Comparison of ENCODE assay signal across 1 cellular context in the genomic region with DNA sequence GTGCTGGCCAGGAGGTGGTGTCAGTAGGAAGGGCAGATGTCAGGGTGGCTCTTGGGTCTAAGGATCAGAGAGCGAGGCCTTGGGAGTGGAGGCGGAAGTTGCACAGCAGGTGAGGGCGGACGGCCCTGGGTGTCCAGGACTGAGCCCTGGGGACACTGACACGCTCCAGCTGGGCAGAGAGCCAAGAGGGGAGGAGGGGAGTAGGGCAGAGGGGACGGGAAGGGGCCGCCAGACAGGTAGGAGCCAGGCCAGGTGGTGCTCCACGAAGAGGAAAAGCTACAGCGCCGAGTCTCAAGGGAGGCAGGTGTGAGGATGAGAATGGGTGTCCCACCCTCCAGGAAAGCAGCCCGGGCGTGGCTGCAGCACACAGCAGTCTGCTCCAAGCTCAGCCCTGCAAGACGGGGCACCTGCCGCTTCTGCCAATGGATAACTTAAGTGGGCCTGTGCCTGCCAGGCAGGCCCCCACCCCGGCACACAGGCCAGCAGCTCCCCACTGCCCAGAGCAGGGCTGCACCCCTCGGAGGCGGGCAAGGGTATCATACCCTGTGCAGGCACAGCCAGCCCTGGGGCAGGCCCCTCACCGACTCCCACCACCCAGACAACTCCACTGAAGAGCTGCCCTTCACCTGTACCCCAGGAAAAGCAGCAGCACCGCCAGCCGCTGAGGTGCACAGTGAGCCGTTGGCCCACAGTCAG.
A peak's percentile ranks its signal among the peaks of the same experiment; 100 is the strongest.
TF ChIP-seq lines count a peak whose summit lies in the region.

No MANE protein-coding gene starts in this region.

TF ChIP-seq in HepG2, 621 proteins besides CTCF, POLR2A, EP300 and RAD21 (continued from another document and continues in another):
- TF ChIP-seq, protein P1, sequence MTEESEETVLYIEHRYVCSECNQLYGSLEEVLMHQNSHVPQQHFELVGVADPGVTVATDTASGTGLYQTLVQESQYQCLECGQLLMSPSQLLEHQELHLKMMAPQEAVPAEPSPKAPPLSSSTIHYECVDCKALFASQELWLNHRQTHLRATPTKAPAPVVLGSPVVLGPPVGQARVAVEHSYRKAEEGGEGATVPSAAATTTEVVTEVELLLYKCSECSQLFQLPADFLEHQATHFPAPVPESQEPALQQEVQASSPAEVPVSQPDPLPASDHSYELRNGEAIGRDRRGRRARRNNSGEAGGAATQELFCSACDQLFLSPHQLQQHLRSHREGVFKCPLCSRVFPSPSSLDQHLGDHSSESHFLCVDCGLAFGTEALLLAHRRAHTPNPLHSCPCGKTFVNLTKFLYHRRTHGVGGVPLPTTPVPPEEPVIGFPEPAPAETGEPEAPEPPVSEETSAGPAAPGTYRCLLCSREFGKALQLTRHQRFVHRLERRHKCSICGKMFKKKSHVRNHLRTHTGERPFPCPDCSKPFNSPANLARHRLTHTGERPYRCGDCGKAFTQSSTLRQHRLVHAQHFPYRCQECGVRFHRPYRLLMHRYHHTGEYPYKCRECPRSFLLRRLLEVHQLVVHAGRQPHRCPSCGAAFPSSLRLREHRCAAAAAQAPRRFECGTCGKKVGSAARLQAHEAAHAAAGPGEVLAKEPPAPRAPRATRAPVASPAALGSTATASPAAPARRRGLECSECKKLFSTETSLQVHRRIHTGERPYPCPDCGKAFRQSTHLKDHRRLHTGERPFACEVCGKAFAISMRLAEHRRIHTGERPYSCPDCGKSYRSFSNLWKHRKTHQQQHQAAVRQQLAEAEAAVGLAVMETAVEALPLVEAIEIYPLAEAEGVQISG (CRISPR knock-in tag; IDR thresholded peaks at IDR 0.05): peak; percentile 13; the same call in 1 of the 2 replicates
- TF ChIP-seq ZSCAN25 (CRISPR knock-in tag; IDR thresholded peaks at IDR 0.05): 0 out of 2 replicates have a peak, but pooled peaks have one; percentile 20
- no peak for TF ChIP-seq ZNF101 (CRISPR knock-in tag; IDR thresholded peaks at IDR 0.05; ENCODE audit: borderline replicate concordance, low read depth)
- peak; percentile 54; the same call in 1 of the 2 replicates for TF ChIP-seq AKAP8 (CRISPR knock-in tag; IDR thresholded peaks at IDR 0.05)
- TF ChIP-seq MED1 (CRISPR knock-in tag; IDR thresholded peaks at IDR 0.05): peak; percentile 17; the same call in 1 of the 2 replicates
- TF ChIP-seq SP140L (CRISPR knock-in tag; IDR thresholded peaks at IDR 0.05; ENCODE audit: borderline replicate concordance): no peak
- TF ChIP-seq ZEB1 (IDR thresholded peaks at IDR 0.05; ENCODE audit: insufficient replicate concordance, low read depth): peak; percentile 59
- TF ChIP-seq PPARG (CRISPR knock-in tag; conservative IDR thresholded peaks at IDR 0.05): peak; percentile 68; the same call in 1 of the 2 replicates
- peak; percentile 95 for TF ChIP-seq ZNF263 (CRISPR knock-in tag; IDR thresholded peaks at IDR 0.05)
- no peak; the same call in 1 of the 2 replicates for TF ChIP-seq GABPB1 (CRISPR knock-in tag; IDR thresholded peaks at IDR 0.05)
- TF ChIP-seq, protein P2, sequence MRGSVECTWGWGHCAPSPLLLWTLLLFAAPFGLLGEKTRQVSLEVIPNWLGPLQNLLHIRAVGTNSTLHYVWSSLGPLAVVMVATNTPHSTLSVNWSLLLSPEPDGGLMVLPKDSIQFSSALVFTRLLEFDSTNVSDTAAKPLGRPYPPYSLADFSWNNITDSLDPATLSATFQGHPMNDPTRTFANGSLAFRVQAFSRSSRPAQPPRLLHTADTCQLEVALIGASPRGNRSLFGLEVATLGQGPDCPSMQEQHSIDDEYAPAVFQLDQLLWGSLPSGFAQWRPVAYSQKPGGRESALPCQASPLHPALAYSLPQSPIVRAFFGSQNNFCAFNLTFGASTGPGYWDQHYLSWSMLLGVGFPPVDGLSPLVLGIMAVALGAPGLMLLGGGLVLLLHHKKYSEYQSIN (CRISPR knock-in tag; IDR thresholded peaks at IDR 0.05; ENCODE audit: borderline replicate concordance): no peak
- TF ChIP-seq KLF13 (CRISPR knock-in tag; IDR thresholded peaks at IDR 0.05): no peak
- TF ChIP-seq ZNF768 (CRISPR knock-in tag; IDR thresholded peaks at IDR 0.05): peak; percentile 99
- TF ChIP-seq ZNF652 (CRISPR knock-in tag; IDR thresholded peaks at IDR 0.05; ENCODE audit: borderline replicate concordance, low read depth): no peak
- no peak for TF ChIP-seq CHD4 (IDR thresholded peaks at IDR 0.05; ENCODE audit: borderline replicate concordance, low read length)
- TF ChIP-seq ZFX (CRISPR knock-in tag; IDR thresholded peaks at IDR 0.05; ENCODE audit: low read depth): peak; percentile 18; the same call in 1 of the 2 replicates
- TF ChIP-seq RXRA (CRISPR knock-in tag; IDR thresholded peaks at IDR 0.05): peak; percentile 26; the same call in 1 of the 2 replicates
- TF ChIP-seq PHF21A (CRISPR knock-in tag; IDR thresholded peaks at IDR 0.05): 0 out of 2 replicates have a peak, but pooled peaks have one; percentile 15
- TF ChIP-seq CHCHD3 (CRISPR knock-in tag; IDR thresholded peaks at IDR 0.05): no peak
- no peak for TF ChIP-seq ZNF569 (CRISPR knock-in tag; IDR thresholded peaks at IDR 0.05; ENCODE audit: borderline replicate concordance)
- TF ChIP-seq, protein P3, sequence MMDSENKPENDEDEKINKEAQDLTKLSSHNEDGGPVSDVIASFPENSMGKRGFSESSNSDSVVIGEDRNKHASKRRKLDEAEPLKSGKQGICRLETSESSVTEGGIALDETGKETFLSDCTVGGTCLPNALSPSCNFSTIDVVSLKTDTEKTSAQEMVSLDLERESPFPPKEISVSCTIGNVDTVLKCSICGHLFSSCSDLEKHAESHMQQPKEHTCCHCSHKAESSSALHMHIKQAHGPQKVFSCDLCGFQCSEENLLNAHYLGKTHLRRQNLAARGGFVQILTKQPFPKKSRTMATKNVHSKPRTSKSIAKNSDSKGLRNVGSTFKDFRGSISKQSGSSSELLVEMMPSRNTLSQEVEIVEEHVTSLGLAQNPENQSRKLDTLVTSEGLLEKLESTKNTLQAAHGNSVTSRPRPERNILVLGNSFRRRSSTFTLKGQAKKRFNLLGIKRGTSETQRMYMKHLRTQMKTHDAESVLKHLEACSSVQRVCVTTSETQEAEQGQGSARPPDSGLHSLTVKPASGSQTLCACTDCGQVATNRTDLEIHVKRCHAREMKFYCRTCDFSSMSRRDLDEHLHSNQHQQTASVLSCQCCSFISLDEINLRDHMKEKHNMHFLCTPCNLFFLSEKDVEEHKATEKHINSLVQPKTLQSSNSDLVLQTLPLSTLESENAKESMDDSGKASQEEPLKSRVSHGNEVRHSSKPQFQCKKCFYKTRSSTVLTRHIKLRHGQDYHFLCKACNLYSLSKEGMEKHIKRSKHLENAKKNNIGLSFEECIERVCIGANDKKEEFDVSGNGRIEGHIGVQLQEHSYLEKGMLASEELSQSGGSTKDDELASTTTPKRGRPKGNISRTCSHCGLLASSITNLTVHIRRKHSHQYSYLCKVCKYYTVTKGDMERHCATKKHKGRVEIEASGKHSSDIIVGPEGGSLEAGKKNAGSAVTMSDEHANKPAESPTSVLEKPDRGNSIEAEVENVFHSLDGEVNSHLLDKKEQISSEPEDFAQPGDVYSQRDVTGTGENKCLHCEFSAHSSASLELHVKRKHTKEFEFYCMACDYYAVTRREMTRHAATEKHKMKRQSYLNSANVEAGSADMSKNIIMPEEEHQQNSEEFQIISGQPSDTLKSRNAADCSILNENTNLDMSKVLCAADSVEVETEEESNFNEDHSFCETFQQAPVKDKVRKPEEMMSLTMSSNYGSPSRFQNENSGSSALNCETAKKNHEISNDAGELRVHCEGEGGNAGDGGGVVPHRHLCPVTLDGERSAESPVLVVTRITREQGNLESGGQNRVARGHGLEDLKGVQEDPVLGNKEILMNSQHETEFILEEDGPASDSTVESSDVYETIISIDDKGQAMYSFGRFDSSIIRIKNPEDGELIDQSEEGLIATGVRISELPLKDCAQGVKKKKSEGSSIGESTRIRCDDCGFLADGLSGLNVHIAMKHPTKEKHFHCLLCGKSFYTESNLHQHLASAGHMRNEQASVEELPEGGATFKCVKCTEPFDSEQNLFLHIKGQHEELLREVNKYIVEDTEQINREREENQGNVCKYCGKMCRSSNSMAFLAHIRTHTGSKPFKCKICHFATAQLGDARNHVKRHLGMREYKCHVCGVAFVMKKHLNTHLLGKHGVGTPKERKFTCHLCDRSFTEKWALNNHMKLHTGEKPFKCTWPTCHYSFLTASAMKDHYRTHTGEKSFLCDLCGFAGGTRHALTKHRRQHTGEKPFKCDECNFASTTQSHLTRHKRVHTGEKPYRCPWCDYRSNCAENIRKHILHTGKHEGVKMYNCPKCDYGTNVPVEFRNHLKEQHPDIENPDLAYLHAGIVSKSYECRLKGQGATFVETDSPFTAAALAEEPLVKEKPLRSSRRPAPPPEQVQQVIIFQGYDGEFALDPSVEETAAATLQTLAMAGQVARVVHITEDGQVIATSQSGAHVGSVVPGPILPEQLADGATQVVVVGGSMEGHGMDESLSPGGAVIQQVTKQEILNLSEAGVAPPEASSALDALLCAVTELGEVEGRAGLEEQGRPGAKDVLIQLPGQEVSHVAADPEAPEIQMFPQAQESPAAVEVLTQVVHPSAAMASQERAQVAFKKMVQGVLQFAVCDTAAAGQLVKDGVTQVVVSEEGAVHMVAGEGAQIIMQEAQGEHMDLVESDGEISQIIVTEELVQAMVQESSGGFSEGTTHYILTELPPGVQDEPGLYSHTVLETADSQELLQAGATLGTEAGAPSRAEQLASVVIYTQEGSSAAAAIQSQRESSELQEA (CRISPR knock-in tag; IDR thresholded peaks at IDR 0.05; ENCODE audit: not compliant biosample characterization): no peak
- TF ChIP-seq SAFB2 (CRISPR knock-in tag; IDR thresholded peaks at IDR 0.05; ENCODE audit: borderline replicate concordance, low read depth): no peak
- TF ChIP-seq, protein P4, sequence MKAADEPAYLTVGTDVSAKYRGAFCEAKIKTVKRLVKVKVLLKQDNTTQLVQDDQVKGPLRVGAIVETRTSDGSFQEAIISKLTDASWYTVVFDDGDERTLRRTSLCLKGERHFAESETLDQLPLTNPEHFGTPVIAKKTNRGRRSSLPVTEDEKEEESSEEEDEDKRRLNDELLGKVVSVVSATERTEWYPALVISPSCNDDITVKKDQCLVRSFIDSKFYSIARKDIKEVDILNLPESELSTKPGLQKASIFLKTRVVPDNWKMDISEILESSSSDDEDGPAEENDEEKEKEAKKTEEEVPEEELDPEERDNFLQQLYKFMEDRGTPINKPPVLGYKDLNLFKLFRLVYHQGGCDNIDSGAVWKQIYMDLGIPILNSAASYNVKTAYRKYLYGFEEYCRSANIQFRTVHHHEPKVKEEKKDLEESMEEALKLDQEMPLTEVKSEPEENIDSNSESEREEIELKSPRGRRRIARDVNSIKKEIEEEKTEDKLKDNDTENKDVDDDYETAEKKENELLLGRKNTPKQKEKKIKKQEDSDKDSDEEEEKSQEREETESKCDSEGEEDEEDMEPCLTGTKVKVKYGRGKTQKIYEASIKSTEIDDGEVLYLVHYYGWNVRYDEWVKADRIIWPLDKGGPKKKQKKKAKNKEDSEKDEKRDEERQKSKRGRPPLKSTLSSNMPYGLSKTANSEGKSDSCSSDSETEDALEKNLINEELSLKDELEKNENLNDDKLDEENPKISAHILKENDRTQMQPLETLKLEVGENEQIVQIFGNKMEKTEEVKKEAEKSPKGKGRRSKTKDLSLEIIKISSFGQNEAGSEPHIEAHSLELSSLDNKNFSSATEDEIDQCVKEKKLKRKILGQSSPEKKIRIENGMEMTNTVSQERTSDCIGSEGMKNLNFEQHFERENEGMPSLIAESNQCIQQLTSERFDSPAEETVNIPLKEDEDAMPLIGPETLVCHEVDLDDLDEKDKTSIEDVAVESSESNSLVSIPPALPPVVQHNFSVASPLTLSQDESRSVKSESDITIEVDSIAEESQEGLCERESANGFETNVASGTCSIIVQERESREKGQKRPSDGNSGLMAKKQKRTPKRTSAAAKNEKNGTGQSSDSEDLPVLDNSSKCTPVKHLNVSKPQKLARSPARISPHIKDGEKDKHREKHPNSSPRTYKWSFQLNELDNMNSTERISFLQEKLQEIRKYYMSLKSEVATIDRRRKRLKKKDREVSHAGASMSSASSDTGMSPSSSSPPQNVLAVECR (CRISPR knock-in tag; IDR thresholded peaks at IDR 0.05; ENCODE audit: borderline replicate concordance): peak; percentile 34; the same call in 1 of the 2 replicates
- no peak for TF ChIP-seq CENPT (CRISPR knock-in tag; IDR thresholded peaks at IDR 0.05; ENCODE audit: low read depth)
- TF ChIP-seq SRY (CRISPR knock-in tag; IDR thresholded peaks at IDR 0.05): no peak
- TF ChIP-seq ZSCAN20 (CRISPR knock-in tag; IDR thresholded peaks at IDR 0.05; ENCODE audit: borderline replicate concordance): no peak
- no peak for TF ChIP-seq MEIS1 (CRISPR knock-in tag; IDR thresholded peaks at IDR 0.05; ENCODE audit: borderline replicate concordance)
- no peak for TF ChIP-seq SRSF9 (IDR thresholded peaks at IDR 0.05; ENCODE audit: borderline replicate concordance, insufficient read depth, low read depth, low read length, poor library complexity, severe bottlenecking)
- TF ChIP-seq ZNF484 (CRISPR knock-in tag; IDR thresholded peaks at IDR 0.05; ENCODE audit: borderline replicate concordance, low read depth): no peak
- TF ChIP-seq ZNF264 (CRISPR knock-in tag; IDR thresholded peaks at IDR 0.05): no peak
- TF ChIP-seq RBFOX2 (IDR thresholded peaks at IDR 0.05; ENCODE audit: low read depth, low read length): no peak; the same call in 1 of the 2 replicates
- TF ChIP-seq, protein P5, sequence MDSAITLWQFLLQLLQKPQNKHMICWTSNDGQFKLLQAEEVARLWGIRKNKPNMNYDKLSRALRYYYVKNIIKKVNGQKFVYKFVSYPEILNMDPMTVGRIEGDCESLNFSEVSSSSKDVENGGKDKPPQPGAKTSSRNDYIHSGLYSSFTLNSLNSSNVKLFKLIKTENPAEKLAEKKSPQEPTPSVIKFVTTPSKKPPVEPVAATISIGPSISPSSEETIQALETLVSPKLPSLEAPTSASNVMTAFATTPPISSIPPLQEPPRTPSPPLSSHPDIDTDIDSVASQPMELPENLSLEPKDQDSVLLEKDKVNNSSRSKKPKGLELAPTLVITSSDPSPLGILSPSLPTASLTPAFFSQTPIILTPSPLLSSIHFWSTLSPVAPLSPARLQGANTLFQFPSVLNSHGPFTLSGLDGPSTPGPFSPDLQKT (CRISPR knock-in tag; IDR thresholded peaks at IDR 0.05; ENCODE audit: borderline replicate concordance): no peak
- TF ChIP-seq ETV5 (CRISPR knock-in tag; IDR thresholded peaks at IDR 0.05; ENCODE audit: borderline replicate concordance): 0 out of 2 replicates have a peak, but pooled peaks have one; percentile 33
- no peak for TF ChIP-seq SMYD3 (CRISPR knock-in tag; IDR thresholded peaks at IDR 0.05)
- TF ChIP-seq ARNT2 (CRISPR knock-in tag; IDR thresholded peaks at IDR 0.05; ENCODE audit: low read depth): 0 out of 2 replicates have a peak, but pooled peaks have one; percentile 22
- TF ChIP-seq MAF1 (CRISPR knock-in tag; IDR thresholded peaks at IDR 0.05; ENCODE audit: borderline replicate concordance): no peak
- TF ChIP-seq, protein P6, sequence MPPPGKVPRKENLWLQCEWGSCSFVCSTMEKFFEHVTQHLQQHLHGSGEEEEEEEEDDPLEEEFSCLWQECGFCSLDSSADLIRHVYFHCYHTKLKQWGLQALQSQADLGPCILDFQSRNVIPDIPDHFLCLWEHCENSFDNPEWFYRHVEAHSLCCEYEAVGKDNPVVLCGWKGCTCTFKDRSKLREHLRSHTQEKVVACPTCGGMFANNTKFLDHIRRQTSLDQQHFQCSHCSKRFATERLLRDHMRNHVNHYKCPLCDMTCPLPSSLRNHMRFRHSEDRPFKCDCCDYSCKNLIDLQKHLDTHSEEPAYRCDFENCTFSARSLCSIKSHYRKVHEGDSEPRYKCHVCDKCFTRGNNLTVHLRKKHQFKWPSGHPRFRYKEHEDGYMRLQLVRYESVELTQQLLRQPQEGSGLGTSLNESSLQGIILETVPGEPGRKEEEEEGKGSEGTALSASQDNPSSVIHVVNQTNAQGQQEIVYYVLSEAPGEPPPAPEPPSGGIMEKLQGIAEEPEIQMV (CRISPR knock-in tag; IDR thresholded peaks at IDR 0.05; ENCODE audit: low read depth): no peak
- no peak for TF ChIP-seq ZNF616 (CRISPR knock-in tag; IDR thresholded peaks at IDR 0.05; ENCODE audit: low read depth)
- no peak for TF ChIP-seq TCF12 (IDR thresholded peaks at IDR 0.05)
- TF ChIP-seq TCF12 (CRISPR knock-in tag; IDR thresholded peaks at IDR 0.05): no peak
- no peak for TF ChIP-seq ZMYM4 (CRISPR knock-in tag; IDR thresholded peaks at IDR 0.05)
- TF ChIP-seq ZFP36L2 (CRISPR knock-in tag; IDR thresholded peaks at IDR 0.05): no peak
